In genomic region chr3:27680517-27681246, GRCh38 we compare ENCODE assay signal across 9 cellular contexts. TPM values are rescaled to one million over a fixed set of nuclear protein-coding genes. Genes with fewer than 3 reads are reported as not detected.
A peak's percentile ranks its signal among the peaks of the same experiment; 100 is the strongest.
DNase-seq lines count a peak whose midpoint lies in the region; ATAC-seq and TF ChIP-seq lines count a peak whose summit lies in the region.
"Had no signal": no experiment of that assay in that cellular context is flagged by ENCODE, and none has a peak within 500 bp of the region (broad histone marks: within the 10 kb centered on the region; RNA-seq: fewer than 3 reads in every experiment).

No MANE protein-coding gene starts in this region.

- H3K4me3 Mint-ChIP-seq in WTC11, result peak overlapping the region; percentile 56

- H3K9me3 ChIP-seq in DND-41 (ENCODE audit: insufficient read depth, low read length, severe bottlenecking) (no peaks in the 10 kb centered on the region), right lobe of liver (no peaks in the 10 kb centered on the region)

- H3K36me3 ChIP-seq in DND-41 (ENCODE audit: insufficient read depth, low read length), result no peaks in the 10 kb centered on the region
- no peaks in the 10 kb centered on the region for H3K36me3 ChIP-seq in right lobe of liver

- H3K9ac ChIP-seq in DND-41 (ENCODE audit: low read depth, low read length), result peak overlapping the region; percentile 12; the same call in 1 of the 2 replicates

- peak overlapping the region; percentile 91 for H2AFZ ChIP-seq in DND-41 (ENCODE audit: low read depth, low read length)

- no peak for TF ChIP-seq POLR2A in right lobe of liver (IDR thresholded peaks at IDR 0.05)

- H3K27me3 ChIP-seq in DND-41 (ENCODE audit: insufficient read depth, low read length, poor library complexity) (no peaks in the 10 kb centered on the region), right lobe of liver (no peaks in the 10 kb centered on the region)

- H3K9me3 Mint-ChIP-seq in WTC11, result no peaks in the 10 kb centered on the region

- 30% methylated on average over 3 of the region's 5 CpGs for WGBS in right lobe of liver (ENCODE audit: insufficient coverage, low coverage, low lambda C conversion rate, missing lambda C conversion rate)

- DNase-seq in DND-41 (peak; percentile 22), WTC11 (ENCODE audit: low spot score) (peak; percentile 17), right lobe of liver (no peak), NCI-H1930 (lab: John Stamatoyannopoulos, UW) (no peak), NCI-H1436 (lab: John Stamatoyannopoulos, UW) (no peak), AG08396 (ENCODE audit: low spot score) (no peak)

- POLR2A ChIA-PET in WTC11 (lab: Charles Lee), result interaction anchor here (0.7 to 1.9 kb wide), 6 partner anchors 14 to 197 kb away, joined by 3 to 6 read pairs (median 6); partner anchors contain the start of gene SLC4A7

- no peak overlapping the region for H3K4me2 ChIP-seq in DND-41 (ENCODE audit: insufficient read depth, low read length)

- H4K20me1 ChIP-seq in DND-41 (ENCODE audit: insufficient read depth, low read length), result no peaks in the 10 kb centered on the region

- peak overlapping the region; percentile 98 for H3K27ac Mint-ChIP-seq in WTC11

- H3K27ac ChIP-seq in DND-41 (ENCODE audit: low read length) (peak overlapping the region; percentile 73), right lobe of liver (no peak overlapping the region)

- no peaks in the 10 kb centered on the region for H3K36me3 Mint-ChIP-seq in WTC11

- H3K4me3 ChIP-seq in DND-41 (ENCODE audit: low read depth in 1 of 2, low read length in 2 of 2) (no peak overlapping the region), right lobe of liver (no peak overlapping the region)

- H3K4me1 ChIP-seq in DND-41 (ENCODE audit: insufficient read depth, low read length), result peaks cover 12% of the 10 kb centered on the region
- H3K4me1 ChIP-seq in right lobe of liver, result no peaks in the 10 kb centered on the region

- ATAC-seq in DND-41 (ENCODE audit: insufficient read depth, low read depth) (peak; percentile 47), HG02588 (IDR thresholded peaks at IDR 0.05; ENCODE audit: unreplicated experiment) (peak; percentile 19), WTC11 (peak; percentile 85), right lobe of liver (peak in 3 of 4 donors; percentile 11 to 14 (median 12)), GM18519 (IDR thresholded peaks at IDR 0.05; ENCODE audit: low FRiP score, unreplicated experiment) (no peak)

- no peak for TF ChIP-seq CTCF in DND-41 (IDR thresholded peaks at IDR 0.05; ENCODE audit: borderline replicate concordance, extremely low read depth, low read length, poor library complexity, severe bottlenecking)
- TF ChIP-seq CTCF in WTC11 (IDR thresholded peaks at IDR 0.05), result no peak
- no peak for TF ChIP-seq CTCF in right lobe of liver (IDR thresholded peaks at IDR 0.05)

- H3K79me2 ChIP-seq in DND-41 (ENCODE audit: insufficient read depth, low read length), result no peaks in the 10 kb centered on the region

- CTCF ChIA-PET in WTC11 (lab: Charles Lee), result interaction anchor here (0.5 to 2.9 kb wide), 51 partner anchors 10 to 1033 kb away, joined by 3 to 25 read pairs (median 5); partner anchors contain the start of genes EOMES and SLC4A7

- no peaks in the 10 kb centered on the region for H3K27me3 Mint-ChIP-seq in WTC11 (ENCODE audit: low read depth)

- H3K4me1 Mint-ChIP-seq in WTC11, result peaks cover 27% of the 10 kb centered on the region

- intact Hi-C loops in right lobe of liver (cut with DNase I), result no loop called here

TF ChIP-seq in WTC11, 78 proteins besides CTCF, POLR2A, EP300 and RAD21:
- TF ChIP-seq EMX1 (CRISPR knock-in tag; IDR thresholded peaks at IDR 0.05), result no peak
- TF ChIP-seq RORB (CRISPR knock-in tag; IDR thresholded peaks at IDR 0.05), result no peak
- TF ChIP-seq FOXP4 (CRISPR knock-in tag; IDR thresholded peaks at IDR 0.05), result no peak
- no peak for TF ChIP-seq JUN (CRISPR knock-in tag; IDR thresholded peaks at IDR 0.05)
- TF ChIP-seq FOXK1 (CRISPR knock-in tag; IDR thresholded peaks at IDR 0.05), result 0 out of 2 replicates have a peak, but pooled peaks have one; percentile 12
- no peak for TF ChIP-seq SMAD4 (CRISPR knock-in tag; IDR thresholded peaks at IDR 0.05)
- TF ChIP-seq GTF2I (CRISPR knock-in tag; conservative IDR thresholded peaks at IDR 0.05), result peak; percentile 49; the same call in 1 of the 2 replicates
- TF ChIP-seq CREB1 (CRISPR knock-in tag; IDR thresholded peaks at IDR 0.05), result no peak
- peak; percentile 51 for TF ChIP-seq TEAD1 (CRISPR knock-in tag; IDR thresholded peaks at IDR 0.05)
- no peak for TF ChIP-seq TEAD4 (CRISPR knock-in tag; IDR thresholded peaks at IDR 0.05)
- TF ChIP-seq FOXJ3 (CRISPR knock-in tag; IDR thresholded peaks at IDR 0.05; ENCODE audit: borderline replicate concordance), result no peak
- no peak for TF ChIP-seq CDX4 (CRISPR knock-in tag; IDR thresholded peaks at IDR 0.05; ENCODE audit: borderline replicate concordance)
- peak; percentile 89 for TF ChIP-seq ZNF423 (CRISPR knock-in tag; IDR thresholded peaks at IDR 0.05)
- TF ChIP-seq ZNF121 (CRISPR knock-in tag; IDR thresholded peaks at IDR 0.05), result peak; percentile 89
- no peak for TF ChIP-seq NFYB (CRISPR knock-in tag; conservative IDR thresholded peaks at IDR 0.05; ENCODE audit: low read depth)
- no peak for TF ChIP-seq ZNF232 (CRISPR knock-in tag; IDR thresholded peaks at IDR 0.05)

RNA-seq across cellular contexts. Expression of gene EOMES, which starts 41.4 kb away (rescaled TPM):
- total RNA-seq in WTC11 (2021) (0.76 to 1.4 TPM (median 1.1 TPM) in 3 replicates), right lobe of liver (1 to 10 TPM in 1 of 6 experiments, under 1 TPM in 5; 0.11 to 1.0 (median 0.33) TPM)
- total RNA-seq: glomerular endothelial cell had no signal

Comparison
In these comparisons a context has a peak if more than half of its experiments do, and no peak if none do; other contexts are left out.
1. DNase-seq: peak in DND-41 (single experiment) and WTC11 (single experiment); none in right lobe of liver (0 of 3), NCI-H1930 (0 of 2), NCI-H1436 (single experiment) and AG08396 (single experiment).